Comparison of ENCODE assay signal across 8 cellular contexts in genomic region chr1:44819594-44820327, GRCh38. TPM values are rescaled to one million over a fixed set of nuclear protein-coding genes. Genes with fewer than 3 reads are reported as not detected.
DNase-seq lines count a peak whose midpoint lies in the region; ATAC-seq and TF ChIP-seq lines count a peak whose summit lies in the region.

No MANE protein-coding gene starts in this region.

- TF ChIP-seq CTCF in right atrium auricular region (IDR thresholded peaks at IDR 0.05) = peak in 1 of 2 donors; percentile 22

- H3K27me3 ChIP-seq in HUES6 (ENCODE audit: control insufficient read depth, insufficient read depth, low read length) (no peaks in the 10 kb centered on the region), right atrium auricular region (no peaks in the 10 kb centered on the region), aorta (ENCODE audit: control insufficient read depth in 1 of 2, insufficient read depth in 2 of 2, low read length in 1 of 2) (no peaks in the 10 kb centered on the region)

- H3K27ac ChIP-seq in HUES6 (ENCODE audit: low read depth, low read length) (peak overlapping the region; percentile 99), right atrium auricular region (peak overlapping the region; percentile 90 to 92), aorta (ENCODE audit: low read depth in 1 of 2, low read length in 2 of 2) (peak overlapping the region; percentile 85 to 96)

- DNase-seq in DMS 273 (lab: John Stamatoyannopoulos, UW; ENCODE audit: unreplicated experiment) = peak; percentile 88
- DNase-seq in T follicular helper cell (ENCODE audit: low read depth) = peak; percentile 63
- DNase-seq in amygdala (lab: John Stamatoyannopoulos, UW) = peak in 45 of 56 donors; percentile 23 to 78 (median 55)
- DNase-seq in right atrium auricular region (ENCODE audit: low spot score) = peak; percentile 91
- DNase-seq in pulmonary artery endothelial cell (ENCODE audit: low read depth, low spot score) = peak; percentile 53
- peak; percentile 85 to 90 for DNase-seq in aorta

- intact Hi-C loops in aorta (cut with DNase I) = no loop called here

- peak; percentile 75 for ATAC-seq in GM21423 (IDR thresholded peaks at IDR 0.05; ENCODE audit: unreplicated experiment)
- ATAC-seq in aorta (ENCODE audit: low FRiP score) = peak; percentile 93

- H3K4me1 ChIP-seq in HUES6 (ENCODE audit: control insufficient read depth, insufficient read depth, low read length) (peaks cover 13% of the 10 kb centered on the region), right atrium auricular region (peaks cover 0 to 19% of the 10 kb centered on the region in 2 donors), aorta (ENCODE audit: control insufficient read depth in 1 of 2, insufficient read depth in 2 of 2, low read length in 2 of 2) (no peaks in the 10 kb centered on the region)

- H3K36me3 ChIP-seq in HUES6 (ENCODE audit: control insufficient read depth, insufficient read depth, low read length) = no peaks in the 10 kb centered on the region
- peaks cover 5% of the 10 kb centered on the region for H3K36me3 ChIP-seq in right atrium auricular region
- no peaks in the 10 kb centered on the region for H3K36me3 ChIP-seq in aorta (ENCODE audit: control insufficient read depth in 1 of 2, insufficient read depth in 2 of 2, low read length in 1 of 2)

- peak overlapping the region; percentile 96 for H3K9ac ChIP-seq in HUES6 (ENCODE audit: low read length)

- 0 to 1% methylated on average over 34 of the region's 34 CpGs for WGBS in aorta, 2 donors

- H3K4me3 ChIP-seq in HUES6 (ENCODE audit: low read depth, low read length) = peak overlapping the region; percentile 53
- peak overlapping the region; percentile 56 to 58 for H3K4me3 ChIP-seq in right atrium auricular region
- peak overlapping the region; percentile 15 to 56 for H3K4me3 ChIP-seq in aorta (ENCODE audit: low read length in 2 of 2)

- H3K9me3 ChIP-seq in HUES6 (ENCODE audit: control insufficient read depth, insufficient read depth, low read depth, low read length) (no peaks in the 10 kb centered on the region), right atrium auricular region (no peaks in the 10 kb centered on the region), aorta (ENCODE audit: control insufficient read depth, low read length) (no peaks in the 10 kb centered on the region)

RNA-seq across cellular contexts. Expression of gene BTBD19, which starts 11.4 kb away (rescaled TPM):
- 1 to 10 TPM; 1.8 to 5.6 TPM for total RNA-seq in right atrium auricular region
- total RNA-seq in pulmonary artery endothelial cell = 6.6 and 6.8 TPM in 2 replicates
- 10 to 100 TPM; 38.5 to 41.1 TPM for total RNA-seq in aorta
- polyA plus RNA-seq in aorta = 10 to 100 TPM in 1 of 2 donors, 1 to 10 TPM in 1; 5.1 to 35.4 TPM

RNA-seq across cellular contexts. Expression of gene DYNLT4, which starts 12.6 kb away (rescaled TPM):
- total RNA-seq in right atrium auricular region (1 to 10 TPM in 1 of 2 donors, not detected in 1; 2.4 TPM), pulmonary artery endothelial cell (0.20 and 0.28 TPM in 2 replicates), aorta (under 1 TPM; 0.81 to 0.87 TPM)
- 1 to 10 TPM in 1 of 2 donors, not detected in 1; 3.0 TPM for polyA plus RNA-seq in aorta

RNA-seq across cellular contexts. Expression of gene PLK3, which starts 19.6 kb away (rescaled TPM):
- total RNA-seq in right atrium auricular region (10 to 100 TPM in 1 of 2 donors, 1 to 10 TPM in 1; 9.1 to 10.8 TPM), pulmonary artery endothelial cell (22.4 and 29.1 TPM in 2 replicates), aorta (10 to 100 TPM; 28.8 to 84.3 TPM)
- 10 to 100 TPM; 16.2 to 73.3 TPM for polyA plus RNA-seq in aorta

RNA-seq across cellular contexts. Expression of gene PTCH2, which starts 23.3 kb away (rescaled TPM):
- under 1 TPM; 0.22 to 0.24 TPM for total RNA-seq in right atrium auricular region
- total RNA-seq in pulmonary artery endothelial cell = 0.04 and 0.07 TPM in 2 replicates
- total RNA-seq in aorta = 1 to 10 TPM; 1.7 to 6.3 TPM
- polyA plus RNA-seq in aorta = 1 to 10 TPM in 1 of 2 donors, under 1 TPM in 1; 0.38 to 6.7 TPM

RNA-seq across cellular contexts. Expression of gene BEST4, which starts 31.8 kb away (rescaled TPM):
- not detected for total RNA-seq in right atrium auricular region
- under 0.01 TPM in 1 of 2 replicates, not detected in the other for total RNA-seq in pulmonary artery endothelial cell
- total RNA-seq in aorta = under 1 TPM; 0.30 to 0.32 TPM
- polyA plus RNA-seq in aorta = 1 to 10 TPM; 1.1 to 1.8 TPM

Comparison
In these comparisons a context has a peak if more than half of its experiments do, and no peak if none do; other contexts are left out.
1. Peak in every context shown above with its lines: DNase-seq, ATAC-seq, H3K4me3 ChIP-seq and H3K27ac ChIP-seq.